In the genomic region with DNA sequence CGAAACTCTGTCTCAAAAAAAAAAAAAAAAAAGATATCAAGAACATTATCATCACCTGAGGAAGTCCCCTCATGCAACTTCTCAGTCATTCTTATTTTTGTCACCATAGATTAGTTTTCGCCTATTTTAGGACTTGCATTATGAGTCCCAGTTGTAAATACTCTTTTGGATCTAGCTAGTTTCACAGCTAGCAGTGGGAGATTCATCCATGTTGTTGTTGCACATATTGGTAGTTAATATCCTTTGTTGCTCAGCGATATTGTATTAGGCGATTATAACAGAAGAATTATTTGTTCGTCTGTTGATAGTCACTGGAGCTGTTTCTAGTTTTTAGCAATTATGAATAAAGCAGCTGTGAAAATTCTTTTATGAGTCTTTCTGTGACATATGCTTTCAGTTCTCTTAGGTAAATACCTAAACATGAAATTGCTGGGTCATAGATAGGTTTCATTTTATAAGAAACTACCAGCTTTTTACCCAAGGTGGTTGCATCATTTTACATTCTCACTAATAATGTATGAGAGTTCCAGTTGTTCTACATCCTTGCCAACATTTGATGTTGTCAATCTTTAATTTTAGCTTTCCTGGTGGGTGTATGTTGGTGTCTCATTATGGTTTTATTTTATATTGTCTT, we compare ENCODE assay signal across 11 cellular contexts.
"Had no signal": no experiment of that assay in that cellular context is flagged by ENCODE, and none has a peak within 500 bp of the region (broad histone marks: within the 10 kb centered on the region; RNA-seq: fewer than 3 reads in every experiment).

No MANE protein-coding gene starts in this region.

- H3K4me1 ChIP-seq: esophagus muscularis mucosa, sigmoid colon, tibial nerve had no signal

- H3K27me3 ChIP-seq: cardiac muscle cell, esophagus muscularis mucosa, sigmoid colon, tibial nerve had no signal

- H3K27ac ChIP-seq: cardiac muscle cell, esophagus muscularis mucosa, sigmoid colon, tibial nerve had no signal

- H3K4me3 ChIP-seq: cardiac muscle cell, esophagus muscularis mucosa, sigmoid colon, tibial nerve had no signal

- H3K9me3 ChIP-seq: esophagus muscularis mucosa, sigmoid colon had no signal

- FAIRE-seq: endometrium had no signal

- H3K36me3 ChIP-seq: cardiac muscle cell, esophagus muscularis mucosa, sigmoid colon, tibial nerve had no signal

- DNase-seq: activated CD4-positive, alpha-beta T cell treated with anti-CD3 and anti-CD28 coated beads for 4 hours; activated CD8-positive, alpha-beta memory T cell treated with anti-CD3 and anti-CD28 coated beads for 24 hours; activated gamma-delta T cell treated with Interleukin-2 at 50 U/mL for 16 hours; glutamatergic neuron; stimulated activated CD4-positive, alpha-beta T cell treated with anti-CD3 and anti-CD28 coated beads, Interleukin-12 subunit alpha, Interleukin-12 subunit beta, amount 100 ng/mL, for 4 hours; stimulated activated CD4-positive, alpha-beta T cell treated with anti-CD3 and anti-CD28 coated beads, Interleukin-2, amount 100 ng/mL, for 48 hours had no signal
